ENCODE assay signal across 16 cellular contexts in the genomic region with DNA sequence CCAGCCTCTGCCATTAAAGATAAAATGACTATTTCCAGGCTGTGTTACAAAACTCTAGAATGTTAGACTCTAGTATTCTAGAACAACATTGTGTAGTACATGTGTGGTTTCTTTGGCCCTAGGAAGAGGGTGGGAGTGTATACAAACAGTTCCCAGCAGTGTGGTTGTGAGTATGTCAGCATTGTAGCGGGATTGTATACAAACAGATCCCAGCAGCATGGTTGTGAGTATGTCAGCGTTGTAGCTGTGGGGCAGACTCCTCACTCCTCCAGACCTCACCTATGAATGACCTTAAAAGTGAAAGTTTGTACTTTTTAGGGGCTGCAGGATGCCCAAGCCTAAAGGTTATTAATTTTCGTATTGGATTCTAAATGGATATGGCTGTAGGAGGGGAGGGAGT. TPM values are rescaled to one million over a fixed set of nuclear protein-coding genes. Genes with fewer than 3 reads are reported as not detected.
DNase-seq lines count a peak whose midpoint lies in the region; ATAC-seq and TF ChIP-seq lines count a peak whose summit lies in the region.
"Had no signal": no experiment of that assay in that cellular context is flagged by ENCODE, and none has a peak within 500 bp of the region (broad histone marks: within the 10 kb centered on the region; RNA-seq: fewer than 3 reads in every experiment).

No MANE protein-coding gene starts in this region.

- no peak overlapping the region for H3K4me3 ChIP-seq in coronary artery
- H3K4me3 ChIP-seq: A549, GM23248 had no signal

- no peak overlapping the region for H3K27ac Mint-ChIP-seq in HFFc6
- no peak overlapping the region for H3K27ac Mint-ChIP-seq in stimulated activated effector memory CD8-positive, alpha-beta T cell treated with anti-CD3 and anti-CD28 coated beads, Interleukin-12 subunit alpha, Interleukin-12 subunit beta, amount 100 ng/mL, for 72 hours
- H3K27ac Mint-ChIP-seq: CD8-positive, alpha-beta T cell had no signal

- H3K9me3 Mint-ChIP-seq in HFFc6 = peaks cover 5% of the 10 kb centered on the region; the same call in 1 of the 2 replicates
- no peaks in the 10 kb centered on the region for H3K9me3 Mint-ChIP-seq in stimulated activated effector memory CD8-positive, alpha-beta T cell treated with anti-CD3 and anti-CD28 coated beads, Interleukin-12 subunit alpha, Interleukin-12 subunit beta, amount 100 ng/mL, for 72 hours
- H3K9me3 Mint-ChIP-seq: CD8-positive, alpha-beta T cell; IgD-negative memory B cell had no signal

- H3K27ac ChIP-seq in coronary artery = no peak overlapping the region
- H3K27ac ChIP-seq: A549, C4-2B, GM23248, KMS-11 had no signal

- ATAC-seq in stimulated activated effector memory CD8-positive, alpha-beta T cell treated with anti-CD3 and anti-CD28 coated beads, Interleukin-12 subunit alpha, Interleukin-12 subunit beta, amount 100 ng/mL, for 72 hours = no peak
- no peak for ATAC-seq in GM21737 (IDR thresholded peaks at IDR 0.05; ENCODE audit: unreplicated experiment)
- ATAC-seq: A549; CD8-positive, alpha-beta T cell had no signal

- H3K4me1 Mint-ChIP-seq in HFFc6 (ENCODE audit: low read depth) = peaks cover 37% of the 10 kb centered on the region
- H3K4me1 Mint-ChIP-seq in stimulated activated effector memory CD8-positive, alpha-beta T cell treated with anti-CD3 and anti-CD28 coated beads, Interleukin-12 subunit alpha, Interleukin-12 subunit beta, amount 100 ng/mL, for 72 hours = peaks cover 22% of the 10 kb centered on the region

- H3K4me3 Mint-ChIP-seq in HFFc6 = peak overlapping the region; percentile 50; the same call in 1 of the 2 replicates
- H3K4me3 Mint-ChIP-seq in stimulated activated effector memory CD8-positive, alpha-beta T cell treated with anti-CD3 and anti-CD28 coated beads, Interleukin-12 subunit alpha, Interleukin-12 subunit beta, amount 100 ng/mL, for 72 hours = peak overlapping the region; percentile 0
- H3K4me3 Mint-ChIP-seq: CD8-positive, alpha-beta T cell; IgD-negative memory B cell had no signal

- TF ChIP-seq CTCF in HFFc6 (IDR thresholded peaks at IDR 0.05) = no peak
- no peak for TF ChIP-seq CTCF in coronary artery (IDR thresholded peaks at IDR 0.05)

- DNase-seq in H4 (ENCODE audit: low spot score) (peak; percentile 37), HFFc6 (no peak), coronary artery (ENCODE audit: low spot score) (peak; percentile 12), LoVo (ENCODE audit: low spot score) (no peak), NCI-H2227 (lab: John Stamatoyannopoulos, UW; ENCODE audit: unreplicated experiment) (no peak)
- peak in 1 of 2 donors; percentile 26 for DNase-seq in stimulated activated effector memory CD8-positive, alpha-beta T cell treated with anti-CD3 and anti-CD28 coated beads, Interleukin-12 subunit alpha, Interleukin-12 subunit beta, amount 100 ng/mL, for 72 hours (ENCODE audit: low spot score in 2 of 2)
- DNase-seq: BE2C, DND-41, GM23248, H7 had no signal

- H3K27me3 Mint-ChIP-seq in HFFc6 (ENCODE audit: insufficient read depth) = peaks cover 5% of the 10 kb centered on the region; the same call in 1 of the 2 replicates

- H3K36me3 Mint-ChIP-seq in HFFc6 (ENCODE audit: low read depth) = peaks cover 2% of the 10 kb centered on the region; the same call in 1 of the 2 replicates
- H3K36me3 Mint-ChIP-seq in stimulated activated effector memory CD8-positive, alpha-beta T cell treated with anti-CD3 and anti-CD28 coated beads, Interleukin-12 subunit alpha, Interleukin-12 subunit beta, amount 100 ng/mL, for 72 hours = no peaks in the 10 kb centered on the region
- H3K36me3 Mint-ChIP-seq: CD8-positive, alpha-beta T cell had no signal

RNA-seq across cellular contexts. Expression of gene ACSL5, which starts 6.9 kb away (rescaled TPM):
- 13.5 and 13.7 TPM in 2 replicates for total RNA-seq in H4 (2014; rRNA removed; shearing (Covaris generic))
- 1 to 10 TPM in 4 of 6 experiments, under 1 TPM in 2; 0.59 to 5.5 (median 4.9) TPM for total RNA-seq in HFFc6 (2021; fragmentation: NEBNext Ultra II Directional; extraction: Animal tissue kit (Norgen Biotek cat#: 25700))

Comparison
In these comparisons a context has a peak if more than half of its experiments do, and no peak if none do; other contexts are left out.
1. DNase-seq: peak in H4 (single experiment) and coronary artery (single experiment); none in HFFc6 (single experiment), LoVo (single experiment) and NCI-H2227 (single experiment).